In genomic region chr7:77258593-77258992, GRCh38 we compare ENCODE assay signal across 29 cellular contexts. TPM values are rescaled to one million over a fixed set of nuclear protein-coding genes. Genes with fewer than 3 reads are reported as not detected.
DNase-seq lines count a peak whose midpoint lies in the region; ATAC-seq lines count a peak whose summit lies in the region.
"Had no signal": no experiment of that assay in that cellular context is flagged by ENCODE, and none has a peak within 500 bp of the region (broad histone marks: within the 10 kb centered on the region; RNA-seq: fewer than 3 reads in every experiment).

No MANE protein-coding gene starts in this region.

- no peak overlapping the region for H3K4me3 ChIP-seq in right cardiac atrium (ENCODE audit: low read length)
- H3K4me3 ChIP-seq: BLaER1 treated with 17β-estradiol and CSF1 and Interleukin-3, amounts not matched to agents 10 nM and 100 nM; gastrocnemius medialis; GM23248; hepatocyte; skin epidermis had no signal

- intact Hi-C loops in right cardiac atrium (cut with DNase I): loop anchor here in 2 of 4 donors (10.0 kb wide), 1 partner anchor 66 kb away; no protein-coding TSS in a partner anchor

- H3K9me3 ChIP-seq in right cardiac atrium (ENCODE audit: control insufficient read depth, low read length): no peaks in the 10 kb centered on the region
- H3K9me3 ChIP-seq: BLaER1 treated with 17β-estradiol and CSF1 and Interleukin-3, amounts not matched to agents 10 nM and 100 nM; gastrocnemius medialis had no signal

- H3K27ac ChIP-seq in right cardiac atrium (ENCODE audit: low read length): no peak overlapping the region
- H3K27ac ChIP-seq: BLaER1 treated with 17β-estradiol and CSF1 and Interleukin-3, amounts not matched to agents 10 nM and 100 nM; gastrocnemius medialis; GM23248; hepatocyte; skin epidermis; WERI-Rb-1 had no signal

- H3K4me1 ChIP-seq in right cardiac atrium (ENCODE audit: control insufficient read depth, insufficient read depth, low read length): no peaks in the 10 kb centered on the region
- H3K4me1 ChIP-seq: BLaER1 treated with 17β-estradiol and CSF1 and Interleukin-3, amounts not matched to agents 10 nM and 100 nM; gastrocnemius medialis had no signal

- H3K27me3 ChIP-seq in right cardiac atrium (ENCODE audit: control insufficient read depth, insufficient read depth): no peaks in the 10 kb centered on the region
- H3K27me3 ChIP-seq: BLaER1 treated with 17β-estradiol and CSF1 and Interleukin-3, amounts not matched to agents 10 nM and 100 nM; gastrocnemius medialis; hepatocyte had no signal

- peak; percentile 56 to 72 for ATAC-seq in right cardiac atrium
- no peak for ATAC-seq in HG02938 (IDR thresholded peaks at IDR 0.05; ENCODE audit: unreplicated experiment)
- no peak for ATAC-seq in GM21526 (IDR thresholded peaks at IDR 0.05; ENCODE audit: low FRiP score, unreplicated experiment)
- ATAC-seq in GM18511 (IDR thresholded peaks at IDR 0.05; ENCODE audit: unreplicated experiment): no peak
- ATAC-seq: gastrocnemius medialis; HepG2; Panc1; stimulated activated naive B cell treated with anti-CD40 and anti-IgM and Interleukin-4, amounts not matched to agents 10 μg/mL and 1 μg/mL and 100 μg/mL, for 72 hours had no signal

- peak; percentile 42 for DNase-seq in DMS79 treated with DMSO at 0.1 percent for 48 hours (lab: John Stamatoyannopoulos, UW)
- DNase-seq in NCI-H1694 treated with DMSO at 0.1 percent for 48 hours (lab: John Stamatoyannopoulos, UW): peak; percentile 89
- DNase-seq in NCI-H69 (lab: John Stamatoyannopoulos, UW): peak; percentile 56
- DNase-seq in right cardiac atrium: no peak
- DNase-seq: activated CD4-positive, alpha-beta T cell treated with anti-CD3 and anti-CD28 coated beads, Interleukin-2, amount 10 ng/mL, durations not matched to agents 7 days and 5 days; activated effector memory CD4-positive, alpha-beta T cell treated with anti-CD3 and anti-CD28 coated beads, Interleukin-2, amount 50 U/mL, for 16 hours; activated naive CD8-positive, alpha-beta T cell treated with anti-CD3 and anti-CD28 coated beads for 36 hours; anterior cingulate cortex; effector CD4-positive, alpha-beta T cell; gastrocnemius medialis; Kasumi-1; NCI-H1930; NCI-H524 treated with DMSO at 0.1 percent for 48 hours; nephron progenitor cell; SIG-M5; stimulated activated naive B cell treated with anti-CD40 and anti-IgM and Interleukin-4, amounts not matched to agents 10 μg/mL and 1 μg/mL and 100 μg/mL, for 72 hours; substantia nigra; T-helper 9 cell had no signal

- whole genome bisulfite sequencing in right cardiac atrium: 75% methylated on average over 6 of the region's 6 CpGs

RNA-seq across cellular contexts. Expression of gene FGL2, which starts 59.0 kb away (rescaled TPM):
- total RNA-seq in right cardiac atrium: 10 to 100 TPM; 28.0 to 31.2 (median 29.8) TPM
- polyA plus RNA-seq in right cardiac atrium: 8.3 TPM
- total RNA-seq: Daoy had no signal

Comparison
In these comparisons a context has a peak if more than half of its experiments do, and no peak if none do; other contexts are left out.
1. DNase-seq: peak in DMS79 treated with DMSO at 0.1 percent for 48 hours (single experiment), NCI-H1694 treated with DMSO at 0.1 percent for 48 hours (single experiment) and NCI-H69 (single experiment); none in right cardiac atrium (0 of 3).
2. ATAC-seq: peak in right cardiac atrium (2 of 2); none in HG02938 (single experiment), GM21526 (single experiment) and GM18511 (single experiment).